16 cellular contexts compared by ENCODE assay signal in the genomic region with DNA sequence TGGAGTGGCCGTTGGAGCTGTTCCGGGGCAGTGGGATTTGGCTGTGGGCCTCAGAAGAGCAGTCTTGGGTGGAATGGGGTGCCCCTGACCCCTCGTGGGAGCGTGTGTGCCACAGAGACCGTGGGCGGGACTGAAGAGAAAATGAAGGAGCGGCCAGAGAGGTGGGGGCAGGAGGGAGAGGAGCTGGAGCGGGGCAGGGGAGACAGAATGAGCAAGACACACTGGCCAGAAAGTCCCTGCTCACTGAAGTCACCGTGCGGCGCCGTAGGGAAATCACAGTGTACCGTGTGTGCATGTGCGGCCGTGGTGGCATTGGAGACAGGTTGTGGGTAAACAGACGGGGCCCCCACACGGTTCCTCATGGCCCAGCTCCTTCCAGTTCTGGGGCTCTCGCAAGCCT. TPM values are rescaled to one million over a fixed set of nuclear protein-coding genes. Genes with fewer than 3 reads are reported as not detected.
DNase-seq lines count a peak whose midpoint lies in the region; ATAC-seq and TF ChIP-seq lines count a peak whose summit lies in the region.
"Not testable (repeated sequence)": the region's sequence is repeated elsewhere in the genome, so short reads cannot be mapped to it uniquely, and the experiment has no call there.
"Had no signal": no experiment of that assay in that cellular context is flagged by ENCODE, and none has a peak within 500 bp of the region (broad histone marks: within the 10 kb centered on the region; RNA-seq: fewer than 3 reads in every experiment).

No MANE protein-coding gene starts in this region.

- H3K27me3 ChIP-seq in Panc1 (ENCODE audit: control insufficient read depth, insufficient read depth, low read length): not testable (repeated sequence)

- not testable (repeated sequence) for H3K4me3 ChIP-seq in Panc1 (ENCODE audit: low read depth in 2 of 2, low read length in 2 of 2)

- not testable (repeated sequence) for H3K9me3 ChIP-seq in Panc1 (ENCODE audit: control insufficient read depth, insufficient read depth, low read depth, low read length)

- intact Hi-C loops in Panc1 (cut with micrococcal nuclease; ENCODE audit: unreplicated experiment): not testable (repeated sequence)

- CTCF ChIA-PET in Panc1 (lab: Charles Lee); activated naive CD4-positive, alpha-beta T cell treated with anti-CD3 and anti-CD28 coated beads, Interleukin-2, amount 10 ng/mL, durations not matched to agents 7 days and 5 days (lab: Charles Lee): not testable (repeated sequence)

- TSS peak; percentile 77 for BruUV-seq in Panc1 (replicated peaks; lab: Mats Ljungman, UMichigan)

- ATAC-seq in GM18909 (IDR thresholded peaks at IDR 0.05; ENCODE audit: poor library complexity, unreplicated experiment): peak; percentile 34
- peak; percentile 42 for ATAC-seq in HG02938 (IDR thresholded peaks at IDR 0.05; ENCODE audit: unreplicated experiment)
- ATAC-seq in Panc1: not testable (repeated sequence)

- H3K9me3 Mint-ChIP-seq in activated naive CD4-positive, alpha-beta T cell treated with anti-CD3 and anti-CD28 coated beads, Interleukin-2, amount 10 ng/mL, durations not matched to agents 7 days and 5 days; chondrocyte (ENCODE audit: low read depth): not testable (repeated sequence)

- TF ChIP-seq CTCF in Panc1 (IDR thresholded peaks at IDR 0.05); chondrocyte (IDR thresholded peaks at IDR 0.05): not testable (repeated sequence)

- not testable (repeated sequence) for H3K36me3 ChIP-seq in Panc1 (ENCODE audit: control insufficient read depth, insufficient read depth, low read length)

- POLR2A ChIA-PET in Panc1 (lab: Charles Lee): not testable (repeated sequence)

- not testable (repeated sequence) for H3K4me3 Mint-ChIP-seq in activated naive CD4-positive, alpha-beta T cell treated with anti-CD3 and anti-CD28 coated beads, Interleukin-2, amount 10 ng/mL, durations not matched to agents 7 days and 5 days; chondrocyte (ENCODE audit: unreplicated experiment)

- not testable (repeated sequence) for H3K27ac ChIP-seq in Panc1 (ENCODE audit: low read length)

- H3K27me3 Mint-ChIP-seq in activated naive CD4-positive, alpha-beta T cell treated with anti-CD3 and anti-CD28 coated beads, Interleukin-2, amount 10 ng/mL, durations not matched to agents 7 days and 5 days; chondrocyte (ENCODE audit: low read depth): not testable (repeated sequence)

- not testable (repeated sequence) for H3K36me3 Mint-ChIP-seq in activated naive CD4-positive, alpha-beta T cell treated with anti-CD3 and anti-CD28 coated beads, Interleukin-2, amount 10 ng/mL, durations not matched to agents 7 days and 5 days; chondrocyte (ENCODE audit: low read depth)

- not testable (repeated sequence) for H3K27ac Mint-ChIP-seq in activated naive CD4-positive, alpha-beta T cell treated with anti-CD3 and anti-CD28 coated beads, Interleukin-2, amount 10 ng/mL, durations not matched to agents 7 days and 5 days; chondrocyte (ENCODE audit: unreplicated experiment)

- H3K4me1 Mint-ChIP-seq in activated naive CD4-positive, alpha-beta T cell treated with anti-CD3 and anti-CD28 coated beads, Interleukin-2, amount 10 ng/mL, durations not matched to agents 7 days and 5 days; chondrocyte (ENCODE audit: low read depth): not testable (repeated sequence)

- in situ Hi-C loops in Panc1 (cut with HindIII; ENCODE audit: low pct_unique_long_range_greater_than_20kb, low sequenced_read_pairs): not testable (repeated sequence)

- H3K4me1 ChIP-seq in Panc1 (ENCODE audit: control insufficient read depth, insufficient read depth, low read length): not testable (repeated sequence)

- not testable (repeated sequence) for DNase-seq in Panc1 (ENCODE audit: low read depth, low spot score)
- DNase-seq in activated naive CD4-positive, alpha-beta T cell treated with anti-CD3 and anti-CD28 coated beads, Interleukin-2, amount 10 ng/mL, durations not matched to agents 7 days and 5 days: peak; percentile 8
- DNase-seq in chondrocyte (ENCODE audit: low spot score): peak; percentile 76
- peak; percentile 57 for DNase-seq in mesenteric fat pad (ENCODE audit: low spot score)
- peak; percentile 34 for DNase-seq in ureter (ENCODE audit: low spot score)

RNA-seq across cellular contexts. Expression of gene SPDYE17, which starts 40.0 kb away (rescaled TPM):
- total RNA-seq in Panc1 (2021; ENCODE audit: unreplicated experiment): not detected
- polyA plus RNA-seq in Panc1 (2012; ENCODE audit: insufficient read length): not detected
- not detected in 3 replicates for total RNA-seq in chondrocyte
- not detected for total RNA-seq in mesenteric fat pad
- total RNA-seq in ureter: not detected
- total RNA-seq: A673; CD4-positive, alpha-beta memory T cell; CD4-positive, CD25-positive, alpha-beta regulatory T cell; CD8-positive, alpha-beta memory T cell; Daoy; G401; GM12878 had no signal
- polyA plus RNA-seq: AG04450; CD14-positive monocyte; CD4-positive, alpha-beta memory T cell; CD4-positive, CD25-positive, alpha-beta regulatory T cell; CD8-positive, alpha-beta memory T cell; GM12878 had no signal
